Comparison of ENCODE assay signal across 8 cellular contexts in genomic region chr17:57945999-57946797, GRCh38. TPM values are rescaled to one million over a fixed set of nuclear protein-coding genes. Genes with fewer than 3 reads are reported as not detected.
DNase-seq lines count a peak whose midpoint lies in the region; FAIRE-seq and TF ChIP-seq lines count a peak whose summit lies in the region.

No MANE protein-coding gene starts in this region.

- WGBS in testis, 2 donors, result 29 to 42% methylated on average over 6 of the region's 6 CpGs

- intact Hi-C loops in kidney (cut with DNase I), result no loop called here
- intact Hi-C loops in testis (cut with DNase I; ENCODE audit: low total_unique reads), result no loop called here

- H3K36me3 ChIP-seq in HEK293 (ENCODE audit: control insufficient read depth in 2 of 2, insufficient read depth in 1 of 2, low read length in 2 of 2) (no peaks in the 10 kb centered on the region), kidney (ENCODE audit: control insufficient read depth in 1 of 2, insufficient read depth in 2 of 2, low read length in 2 of 2) (no peaks in the 10 kb centered on the region), testis (ENCODE audit: low read depth, missing control alignments) (no peaks in the 10 kb centered on the region)

- H3K4me3 ChIP-seq in HEK293 (ENCODE audit: low read depth, low read length) (no peak overlapping the region), WI38 (ENCODE audit: low read depth, low read length) (peak overlapping the region; percentile 53), kidney (ENCODE audit: low read length in 2 of 2) (peak overlapping the region; percentile 53 to 72), testis (peak overlapping the region; percentile 13 to 34)

- peak; percentile 59 for DNase-seq in EL
- DNase-seq in kidney, result peak; percentile 42
- DNase-seq in testis, result no peak
- DNase-seq in stimulated activated CD8-positive, alpha-beta memory T cell treated with anti-CD3 and anti-CD28 coated beads, Interleukin-4, amount 100 ng/mL, for 48 hours, result no peak
- no peak for DNase-seq in RKO (ENCODE audit: low spot score)
- DNase-seq in iPS-NIHi7 (ENCODE audit: extremely low spot score), result no peak

- H3K9ac ChIP-seq in kidney (ENCODE audit: low read length in 2 of 2), result peak overlapping the region; percentile 52 to 68

- H3K9me3 ChIP-seq in HEK293 (ENCODE audit: control insufficient read depth, insufficient read depth, low read depth, low read length), result no peaks in the 10 kb centered on the region
- no peaks in the 10 kb centered on the region for H3K9me3 ChIP-seq in kidney (ENCODE audit: control insufficient read depth in 1 of 2, low read length in 2 of 2)
- no peaks in the 10 kb centered on the region for H3K9me3 ChIP-seq in testis

- H3K27ac ChIP-seq in HEK293 (ENCODE audit: extremely low read depth, low read depth, low read length), result no peak overlapping the region
- H3K27ac ChIP-seq in kidney (ENCODE audit: low read depth in 2 of 2, low read length in 2 of 2), result peak overlapping the region; percentile 75 to 84
- H3K27ac ChIP-seq in testis, result peak overlapping the region; percentile 6 to 75

- TF ChIP-seq CTCF in HEK293 (tag by site-specific recombination; IDR thresholded peaks at IDR 0.05) (no peak), WI38 (IDR thresholded peaks at IDR 0.05; ENCODE audit: low read depth, low read length) (no peak), kidney (IDR thresholded peaks at IDR 0.05; ENCODE audit: borderline replicate concordance, extremely low read depth, insufficient read depth) (no peak), testis (IDR thresholded peaks at IDR 0.05) (no peak)

- H3K27me3 ChIP-seq in testis, result no peaks in the 10 kb centered on the region

- H3K4me1 ChIP-seq in HEK293 (ENCODE audit: control insufficient read depth, insufficient read depth, low read length) (peaks cover 55% of the 10 kb centered on the region), kidney (ENCODE audit: control insufficient read depth in 1 of 2, insufficient read depth in 1 of 2, low read depth in 1 of 2, low read length in 2 of 2) (peaks cover 36 to 43% of the 10 kb centered on the region in 2 donors), testis (peaks cover 13% of the 10 kb centered on the region)

- POLR2A ChIA-PET in HEK293 (lab: Yijun Ruan, JAX), result interaction anchor here (1.9 to 3.2 kb wide), 2 partner anchors 8 to 10 kb away, joined by 4 to 22 read pairs; partner anchors contain the start of gene CUEDC1

- TF ChIP-seq POLR2A in testis (IDR thresholded peaks at IDR 0.05), result no peak

- CTCF ChIA-PET in HEK293 (lab: Yijun Ruan, JAX), result interaction anchor here (0.7 to 2.3 kb wide), 6 partner anchors 9 to 127 kb away, joined by 3 to 9 read pairs (median 6); partner anchors contain the start of gene CUEDC1

- FAIRE-seq in kidney (lab: Jason Lieb, UNC), result no peak

TF ChIP-seq in HEK293, 187 proteins besides CTCF, POLR2A, EP300 and RAD21 (continues in another document):
- no peak for TF ChIP-seq ZNF23 (tag by site-specific recombination; IDR thresholded peaks at IDR 0.05; ENCODE audit: borderline replicate concordance)
- no peak for TF ChIP-seq ZSCAN4 (tag by site-specific recombination; IDR thresholded peaks at IDR 0.05)
- TF ChIP-seq ZNF16 (tag by site-specific recombination; IDR thresholded peaks at IDR 0.05; ENCODE audit: low read depth), result no peak
- TF ChIP-seq, protein P1, sequence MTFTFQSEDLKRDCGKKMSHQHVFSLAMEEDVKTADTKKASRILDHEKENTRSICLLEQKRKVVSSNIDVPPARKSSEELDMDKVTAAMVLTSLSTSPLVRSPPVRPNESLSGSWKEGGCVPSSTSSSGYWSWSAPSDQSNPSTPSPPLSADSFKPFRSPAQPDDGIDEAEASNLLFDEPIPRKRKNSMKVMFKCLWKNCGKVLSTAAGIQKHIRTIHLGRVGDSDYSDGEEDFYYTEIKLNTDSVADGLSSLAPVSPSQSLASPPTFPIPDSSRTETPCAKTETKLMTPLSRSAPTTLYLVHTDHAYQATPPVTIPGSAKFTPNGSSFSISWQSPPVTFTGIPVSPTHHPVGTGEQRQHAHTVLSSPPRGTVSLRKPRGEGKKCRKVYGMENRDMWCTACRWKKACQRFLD (tag by site-specific recombination; IDR thresholded peaks at IDR 0.05), result no peak
- no peak for TF ChIP-seq ZNF692 (tag by site-specific recombination; IDR thresholded peaks at IDR 0.05)
- no peak for TF ChIP-seq EGR2 (tag by site-specific recombination; IDR thresholded peaks at IDR 0.05; ENCODE audit: low read depth)
- no peak for TF ChIP-seq ZNF302 (tag by site-specific recombination; IDR thresholded peaks at IDR 0.05; ENCODE audit: low read depth)
- no peak for TF ChIP-seq ZFHX2 (tag by site-specific recombination; conservative IDR thresholded peaks at IDR 0.05)
- TF ChIP-seq ZNF837 (tag by site-specific recombination; IDR thresholded peaks at IDR 0.05), result no peak
- TF ChIP-seq SP7 (tag by site-specific recombination; IDR thresholded peaks at IDR 0.05), result peak; percentile 43; the same call in 1 of the 2 replicates
- TF ChIP-seq INSM2 (tag by site-specific recombination; IDR thresholded peaks at IDR 0.05), result 0 out of 2 replicates have a peak, but pooled peaks have one; percentile 23
- no peak for TF ChIP-seq ZNF510 (tag by site-specific recombination; IDR thresholded peaks at IDR 0.05; ENCODE audit: insufficient replicate concordance)
- TF ChIP-seq REPIN1 (tag by site-specific recombination; IDR thresholded peaks at IDR 0.05; ENCODE audit: low read depth), result no peak
- no peak for TF ChIP-seq MYNN (tag by site-specific recombination; IDR thresholded peaks at IDR 0.05; ENCODE audit: borderline replicate concordance)
- TF ChIP-seq, protein P2, sequence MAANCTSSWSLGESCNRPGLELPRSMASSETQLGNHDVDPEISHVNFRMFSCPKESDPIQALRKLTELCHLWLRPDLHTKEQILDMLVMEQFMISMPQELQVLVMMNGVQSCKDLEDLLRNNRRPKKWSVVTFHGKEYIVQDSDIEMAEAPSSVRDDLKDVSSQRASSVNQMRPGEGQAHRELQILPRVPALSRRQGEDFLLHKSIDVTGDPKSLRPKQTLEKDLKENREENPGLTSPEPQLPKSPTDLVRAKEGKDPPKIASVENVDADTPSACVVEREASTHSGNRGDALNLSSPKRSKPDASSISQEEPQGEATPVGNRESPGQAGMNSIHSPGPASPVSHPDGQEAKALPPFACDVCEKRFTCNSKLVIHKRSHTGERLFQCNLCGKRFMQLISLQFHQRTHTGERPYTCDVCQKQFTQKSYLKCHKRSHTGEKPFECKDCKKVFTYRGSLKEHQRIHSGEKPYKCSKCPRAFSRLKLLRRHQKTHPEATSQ (tag by site-specific recombination; IDR thresholded peaks at IDR 0.05), result no peak

RNA-seq across cellular contexts. Expression of gene CUEDC1, which starts 9.0 kb away (rescaled TPM):
- total RNA-seq in kidney (52.3 TPM), testis (1 to 10 TPM; 6.5 to 8.6 TPM)
- polyA plus RNA-seq in kidney (ENCODE audit: insufficient read depth, low read depth, low replicate concordance) (33.0 TPM), testis (ENCODE audit: insufficient read depth, low read depth, low replicate concordance) (13.3 TPM)

RNA-seq across cellular contexts. Expression of gene VEZF1, which starts 41.9 kb away (rescaled TPM):
- 92.5 TPM for total RNA-seq in kidney
- 26.0 TPM for polyA plus RNA-seq in kidney (ENCODE audit: insufficient read depth, low read depth, low replicate concordance)
- 10 to 100 TPM; 58.6 TPM for total RNA-seq in testis
- 54.8 TPM for polyA plus RNA-seq in testis (ENCODE audit: insufficient read depth, low read depth, low replicate concordance)

Comparison
In these comparisons a context has a peak if more than half of its experiments do, and no peak if none do; other contexts are left out.
1. DNase-seq: peak in EL (single experiment) and kidney (single experiment); none in testis (single experiment), stimulated activated CD8-positive, alpha-beta memory T cell treated with anti-CD3 and anti-CD28 coated beads, Interleukin-4, amount 100 ng/mL, for 48 hours (single experiment), RKO (single experiment) and iPS-NIHi7 (single experiment).